ENCODE assay signal across 11 cellular contexts in genomic region chr15:64773606-64774555, GRCh38. TPM values are rescaled to one million over a fixed set of nuclear protein-coding genes. Genes with fewer than 3 reads are reported as not detected.
DNase-seq lines count a peak whose midpoint lies in the region; ATAC-seq and TF ChIP-seq lines count a peak whose summit lies in the region.
"Had no signal": no experiment of that assay in that cellular context is flagged by ENCODE, and none has a peak within 500 bp of the region (broad histone marks: within the 10 kb centered on the region; RNA-seq: fewer than 3 reads in every experiment).

No MANE protein-coding gene starts in this region.

- H3K9me3 Mint-ChIP-seq in glutamatergic neuron (ENCODE audit: unreplicated experiment) (no peaks in the 10 kb centered on the region), nephron progenitor cell (no peaks in the 10 kb centered on the region)

- H3K27me3 Mint-ChIP-seq in T-helper 17 cell (peaks cover 45% of the 10 kb centered on the region), glutamatergic neuron (ENCODE audit: unreplicated experiment) (peaks cover 14% of the 10 kb centered on the region), nephron progenitor cell (ENCODE audit: low read depth, poor library complexity) (peaks cover 17% of the 10 kb centered on the region)

- TF ChIP-seq CTCF in C4-2B (conservative IDR thresholded peaks at IDR 0.05) = no peak
- no peak for TF ChIP-seq CTCF in glutamatergic neuron (IDR thresholded peaks at IDR 0.05; ENCODE audit: partially characterized antibody, unreplicated experiment)
- no peak for TF ChIP-seq CTCF in nephron progenitor cell (IDR thresholded peaks at IDR 0.05)

- H3K9me3 ChIP-seq in T-helper 17 cell (ENCODE audit: control insufficient read depth, low read length, poor library complexity, severe bottlenecking) = no peaks in the 10 kb centered on the region
- H3K9me3 ChIP-seq: mucosa of descending colon had no signal

- H3K4me1 Mint-ChIP-seq in T-helper 17 cell = peaks cover 9% of the 10 kb centered on the region
- H3K4me1 Mint-ChIP-seq in glutamatergic neuron (ENCODE audit: low read depth, unreplicated experiment) = no peaks in the 10 kb centered on the region
- peaks cover 54% of the 10 kb centered on the region for H3K4me1 Mint-ChIP-seq in nephron progenitor cell

- DNase-seq in T-helper 17 cell (no peak), glutamatergic neuron (no peak), nephron progenitor cell (peak; percentile 28), NCI-H345 (lab: John Stamatoyannopoulos, UW) (no peak), dedifferentiated amniotic fluid mesenchymal stem cell (ENCODE audit: extremely low spot score) (no peak), SIG-M5 (lab: John Stamatoyannopoulos, UW) (no peak), LoVo (ENCODE audit: low spot score) (no peak)
- DNase-seq: NCI-H2081 had no signal

- peak overlapping the region; percentile 73 for H3K27ac ChIP-seq in C4-2B

- peaks cover 8% of the 10 kb centered on the region for H3K36me3 Mint-ChIP-seq in T-helper 17 cell (ENCODE audit: low read depth)
- H3K36me3 Mint-ChIP-seq in glutamatergic neuron (ENCODE audit: unreplicated experiment) = no peaks in the 10 kb centered on the region
- peaks cover 4% of the 10 kb centered on the region for H3K36me3 Mint-ChIP-seq in nephron progenitor cell (ENCODE audit: low read depth)

- H3K27ac Mint-ChIP-seq in T-helper 17 cell = no peak overlapping the region
- H3K27ac Mint-ChIP-seq in glutamatergic neuron (ENCODE audit: unreplicated experiment) = no peak overlapping the region
- H3K27ac Mint-ChIP-seq in nephron progenitor cell = peak overlapping the region; percentile 23

- no peak for ATAC-seq in T-helper 17 cell

- H3K4me3 Mint-ChIP-seq in T-helper 17 cell = peak overlapping the region; percentile 76
- H3K4me3 Mint-ChIP-seq in glutamatergic neuron (ENCODE audit: unreplicated experiment) = peak overlapping the region; percentile 39
- H3K4me3 Mint-ChIP-seq in nephron progenitor cell = peak overlapping the region; percentile 85

RNA-seq across cellular contexts. Expression of gene RBPMS2, which starts 1.5 kb away (rescaled TPM):
- total RNA-seq in T-helper 17 cell (1 to 10 TPM in 1 of 2 donors, under 1 TPM in 1; 0.52 to 1.1 TPM), glutamatergic neuron (ENCODE audit: unreplicated experiment) (2.0 TPM)
- total RNA-seq: T-helper 2 cell treated with Interferon-gamma antibody and Interleukin-4, amounts not matched to agents 100 ng/mL and 5 ng/mL, for 36 hours had no signal

RNA-seq across cellular contexts. Expression of gene PIF1, which starts 51.6 kb away (rescaled TPM):
- total RNA-seq in T-helper 17 cell (under 1 TPM; 0.44 to 0.45 TPM), glutamatergic neuron (ENCODE audit: unreplicated experiment) (8.6 TPM)
